Comparison of ENCODE assay signal across 8 cellular contexts in the genomic region with DNA sequence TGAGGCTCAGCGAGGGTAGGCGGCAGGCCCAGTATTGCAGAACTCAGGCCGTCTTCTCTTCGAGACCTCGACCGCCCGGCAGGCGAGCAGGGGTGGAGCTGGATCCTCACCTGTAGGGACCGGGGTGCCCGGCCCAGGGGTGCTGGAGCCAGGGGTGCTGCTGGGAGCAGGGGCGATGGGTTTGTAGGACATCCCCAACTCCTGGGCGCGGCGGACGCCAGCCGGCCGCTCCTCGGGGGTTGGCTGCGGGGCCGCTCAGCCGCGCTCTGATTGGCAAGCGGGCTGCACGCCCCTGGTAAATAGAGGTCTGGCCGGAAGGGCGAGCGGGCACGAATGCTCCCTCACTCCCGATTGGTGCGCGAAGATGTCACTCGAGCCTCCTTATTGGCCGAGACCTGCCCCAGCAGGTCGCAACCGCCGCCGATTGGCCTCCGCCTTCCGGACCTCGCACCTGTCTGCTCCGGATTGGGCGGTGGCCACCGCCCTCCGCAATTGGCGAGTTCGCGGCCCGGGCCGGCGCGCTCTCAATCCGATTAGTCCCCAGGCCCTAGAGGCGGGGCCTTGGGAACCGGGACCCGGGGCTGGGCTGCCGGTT. TPM values are rescaled to one million over a fixed set of nuclear protein-coding genes. Genes with fewer than 3 reads are reported as not detected.
DNase-seq lines count a peak whose midpoint lies in the region; ATAC-seq lines count a peak whose summit lies in the region.

A gene with protein sequence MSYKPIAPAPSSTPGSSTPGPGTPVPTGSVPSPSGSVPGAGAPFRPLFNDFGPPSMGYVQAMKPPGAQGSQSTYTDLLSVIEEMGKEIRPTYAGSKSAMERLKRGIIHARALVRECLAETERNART (minus strand): TSS at position 272 of the 595 bp plus-strand sequence. CDS start 80 bp downstream, at position 192.

- H3K4me1 ChIP-seq in CD8-positive, alpha-beta memory T cell (ENCODE audit: insufficient read depth, low read length): peaks cover 41% of the 10 kb centered on the region

- H3K4me3 Mint-ChIP-seq in CD8-positive, alpha-beta memory T cell: peak within 1 kb of the TSS; percentile 83 to 96 (median 91)

- no peaks in the 10 kb centered on the region for H3K9me3 Mint-ChIP-seq in CD8-positive, alpha-beta memory T cell

- no peaks in the 10 kb centered on the region for H3K36me3 ChIP-seq in CD8-positive, alpha-beta memory T cell (ENCODE audit: insufficient read depth, low read length)

- peaks cover 32 to 52% (median 37%) of the 10 kb centered on the region in 3 donors for H3K4me1 Mint-ChIP-seq in CD8-positive, alpha-beta memory T cell

- H3K36me3 Mint-ChIP-seq in CD8-positive, alpha-beta memory T cell: peaks cover 0 to 22% (median under 1%) of the 10 kb centered on the region in 3 donors

- peaks cover 6 to 8% of the 10 kb centered on the region in 2 donors for H3K27me3 Mint-ChIP-seq in CD8-positive, alpha-beta memory T cell

- peak within 1 kb of the TSS; percentile 98 for H3K27ac ChIP-seq in CD8-positive, alpha-beta memory T cell (ENCODE audit: low read depth, low read length)

- peak; percentile 96 to 99 (median 96) for DNase-seq in CD8-positive, alpha-beta memory T cell
- DNase-seq in HS-5 (ENCODE audit: low read depth) (peak; percentile 97), lung microvascular endothelial cell (ENCODE audit: low read depth in 2 of 2) (peak; percentile 100)
- peak; percentile 99 for DNase-seq in NK-92 treated with Interleukin-12 subunit alpha and Interleukin-12 subunit beta, amount 100 ng/mL, for 24 hours (lab: John Stamatoyannopoulos, UW)
- peak; percentile 98 for DNase-seq in activated CD8-positive, alpha-beta memory T cell treated with anti-CD3 and anti-CD28 coated beads for 24 hours
- peak; percentile 94 for DNase-seq in effector CD8-positive, alpha-beta T cell (lab: John Stamatoyannopoulos, UW)
- DNase-seq in stimulated activated CD4-positive, alpha-beta T cell treated with anti-CD3 and anti-CD28 coated beads, TNF-alpha, amount 100 ng/mL, for 48 hours (ENCODE audit: low read depth in 3 of 3): peak; percentile 98 to 99 (median 99)

- peak within 1 kb of the TSS; percentile 92 for H3K4me3 ChIP-seq in CD8-positive, alpha-beta memory T cell (ENCODE audit: low read length)

- peak within 1 kb of the TSS; percentile 95 to 99 (median 98) for H3K27ac Mint-ChIP-seq in CD8-positive, alpha-beta memory T cell

- no peaks in the 10 kb centered on the region for H3K9me3 ChIP-seq in CD8-positive, alpha-beta memory T cell (ENCODE audit: low read length)

- POLR2A ChIA-PET in CD8-positive, alpha-beta memory T cell (lab: Charles Lee): interaction anchor here (1.0 to 1.6 kb wide), 3 partner anchors 24 to 91 kb away, joined by 4 to 8 read pairs (median 5); a partner anchor contains a TSS

- ATAC-seq in GM19468 (IDR thresholded peaks at IDR 0.05; ENCODE audit: extremely low read depth, unreplicated experiment): peak; percentile 64

- H3K27me3 ChIP-seq in CD8-positive, alpha-beta memory T cell (ENCODE audit: insufficient read depth, low read length, poor library complexity, severe bottlenecking): no peaks in the 10 kb centered on the region

- CTCF ChIA-PET in CD8-positive, alpha-beta memory T cell (lab: Charles Lee): interaction anchor here (1.1 to 1.4 kb wide), 4 partner anchors 25 to 157 kb away, joined by 3 to 5 read pairs (median 4); a partner anchor contains a TSS

RNA-seq across cellular contexts. Expression of the gene that starts here (rescaled TPM):
- 10 to 100 TPM; 60.7 to 68.9 TPM for total RNA-seq in CD8-positive, alpha-beta memory T cell
- 173 TPM for polyA plus RNA-seq in CD8-positive, alpha-beta memory T cell
- 13.1 and 19.2 TPM in 2 replicates for total RNA-seq in lung microvascular endothelial cell

Comparison
In these comparisons a context has a peak if more than half of its experiments do, and no peak if none do; other contexts are left out.
1. Peak in every context shown above with its lines: DNase-seq, ATAC-seq, H3K4me3 ChIP-seq and H3K27ac ChIP-seq.